Comparison of ENCODE assay signal across 3 cellular contexts in the genomic region with DNA sequence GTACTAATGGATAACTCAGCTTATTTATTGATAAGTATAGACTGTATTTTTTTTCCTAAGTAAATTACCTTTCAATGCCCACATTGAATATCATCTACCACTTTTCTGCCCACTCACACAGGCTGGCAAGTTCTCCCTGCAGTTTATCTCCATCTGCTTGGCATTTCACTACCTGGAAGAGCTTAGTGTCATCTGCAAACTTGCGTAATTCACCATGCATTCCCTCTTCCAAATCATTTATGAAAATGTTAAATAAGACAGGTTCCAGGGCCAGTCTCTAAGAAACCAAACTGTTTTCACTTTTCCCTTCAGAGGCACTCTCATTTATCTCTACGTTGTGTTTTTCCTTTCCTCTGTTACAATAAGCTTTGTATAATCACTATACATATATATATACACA.
"Had no signal": no experiment of that assay in that cellular context is flagged by ENCODE, and none has a peak within 500 bp of the region (broad histone marks: within the 10 kb centered on the region; RNA-seq: fewer than 3 reads in every experiment).

No MANE protein-coding gene starts in this region.

- H3K4me3 ChIP-seq: GM12878 had no signal

- DNase-seq: GDM1, GF-D8 had no signal

- ATAC-seq: GM12878 had no signal
